1 cellular context compared by ENCODE assay signal in the genomic region with DNA sequence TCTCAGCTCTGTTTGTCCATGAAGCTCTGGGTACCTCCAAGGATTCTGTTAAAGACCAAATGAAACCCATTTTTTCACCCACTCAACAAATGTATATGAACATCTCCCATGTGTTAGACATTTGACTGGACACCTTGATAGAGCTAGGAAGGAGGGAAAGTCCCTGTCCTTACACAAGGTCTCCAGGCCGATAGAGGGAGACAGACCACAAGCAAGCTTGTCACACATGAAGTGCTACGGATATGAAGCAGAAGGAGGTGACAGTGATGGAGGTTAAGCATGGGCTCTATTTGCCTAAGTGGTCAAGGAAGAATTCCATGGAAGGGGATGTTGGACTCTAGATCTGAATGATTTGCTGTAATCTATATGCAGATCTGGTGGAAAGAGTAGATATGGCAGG.
TF ChIP-seq lines count a peak whose summit lies in the region.

No MANE protein-coding gene starts in this region.

TF ChIP-seq in HepG2, 621 proteins besides CTCF, POLR2A, EP300 and RAD21 (continued from another document):
- TF ChIP-seq, protein P1, sequence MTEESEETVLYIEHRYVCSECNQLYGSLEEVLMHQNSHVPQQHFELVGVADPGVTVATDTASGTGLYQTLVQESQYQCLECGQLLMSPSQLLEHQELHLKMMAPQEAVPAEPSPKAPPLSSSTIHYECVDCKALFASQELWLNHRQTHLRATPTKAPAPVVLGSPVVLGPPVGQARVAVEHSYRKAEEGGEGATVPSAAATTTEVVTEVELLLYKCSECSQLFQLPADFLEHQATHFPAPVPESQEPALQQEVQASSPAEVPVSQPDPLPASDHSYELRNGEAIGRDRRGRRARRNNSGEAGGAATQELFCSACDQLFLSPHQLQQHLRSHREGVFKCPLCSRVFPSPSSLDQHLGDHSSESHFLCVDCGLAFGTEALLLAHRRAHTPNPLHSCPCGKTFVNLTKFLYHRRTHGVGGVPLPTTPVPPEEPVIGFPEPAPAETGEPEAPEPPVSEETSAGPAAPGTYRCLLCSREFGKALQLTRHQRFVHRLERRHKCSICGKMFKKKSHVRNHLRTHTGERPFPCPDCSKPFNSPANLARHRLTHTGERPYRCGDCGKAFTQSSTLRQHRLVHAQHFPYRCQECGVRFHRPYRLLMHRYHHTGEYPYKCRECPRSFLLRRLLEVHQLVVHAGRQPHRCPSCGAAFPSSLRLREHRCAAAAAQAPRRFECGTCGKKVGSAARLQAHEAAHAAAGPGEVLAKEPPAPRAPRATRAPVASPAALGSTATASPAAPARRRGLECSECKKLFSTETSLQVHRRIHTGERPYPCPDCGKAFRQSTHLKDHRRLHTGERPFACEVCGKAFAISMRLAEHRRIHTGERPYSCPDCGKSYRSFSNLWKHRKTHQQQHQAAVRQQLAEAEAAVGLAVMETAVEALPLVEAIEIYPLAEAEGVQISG (CRISPR knock-in tag; IDR thresholded peaks at IDR 0.05): peak; percentile 83
- peak; percentile 63 for TF ChIP-seq STAG1 (CRISPR knock-in tag; IDR thresholded peaks at IDR 0.05)
TF ChIP-seq in HepG2: peak in this region for 2.
